ENCODE assay signal across 8 cellular contexts in the genomic region with DNA sequence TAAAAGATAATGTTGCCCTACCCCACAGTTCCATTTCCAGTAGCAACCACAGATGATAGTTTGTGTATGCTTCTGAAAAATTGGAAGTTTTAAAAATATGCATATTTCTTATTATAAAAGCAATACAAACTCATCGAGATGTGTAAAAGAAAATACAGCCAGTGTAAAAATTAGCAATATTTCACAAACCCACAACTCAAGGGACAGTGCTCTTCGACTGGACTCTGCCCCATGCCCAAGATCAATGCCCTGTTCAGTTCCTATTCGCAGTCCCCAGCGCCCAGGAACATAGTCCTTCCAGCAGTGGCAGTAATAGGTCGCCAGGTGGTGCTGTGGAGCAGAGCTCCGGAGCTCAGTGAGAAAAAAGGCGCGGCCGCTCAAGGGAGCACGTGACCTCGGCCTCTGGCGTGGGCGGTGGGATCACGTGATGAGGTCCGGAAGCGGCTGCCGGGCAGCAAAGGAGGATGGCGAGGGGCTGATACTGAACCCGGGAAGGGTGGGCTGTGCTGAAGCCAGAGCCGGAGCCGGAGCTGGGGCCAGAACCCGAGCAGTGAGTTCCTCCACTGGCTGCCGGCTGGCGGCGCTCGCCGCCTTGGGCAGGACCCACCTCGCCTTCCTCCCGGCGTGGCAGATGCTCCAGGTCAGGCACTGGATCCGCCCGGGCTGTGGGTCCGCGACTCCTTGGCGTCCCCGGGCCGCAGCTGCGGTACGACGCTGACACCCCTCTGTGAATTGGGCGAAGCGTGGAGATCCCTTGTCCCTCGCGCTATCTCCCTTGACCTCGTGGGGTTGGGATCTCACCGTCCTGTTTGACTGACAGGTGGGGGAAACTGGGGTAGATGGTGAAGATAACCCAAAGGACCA.
A peak's percentile ranks its signal among the peaks of the same experiment; 100 is the strongest.
DNase-seq lines count a peak whose midpoint lies in the region; ATAC-seq lines count a peak whose summit lies in the region.

A gene (plus strand): TSS at position 430 of the 864 bp plus-strand sequence. CDS start 11,190 bp downstream, outside the sequence.

- peak; percentile 75 for DNase-seq in DMS 273 treated with DMSO at 0.1 percent for 48 hours (lab: John Stamatoyannopoulos, UW)
- DNase-seq in NT2/D1 (ENCODE audit: low read depth, low spot score) = peak; percentile 86
- peak; percentile 99 for DNase-seq in activated CD8-positive, alpha-beta memory T cell treated with anti-CD3 and anti-CD28 coated beads, Interleukin-2, amount 50 U/mL, for 48 hours
- peak; percentile 89 for DNase-seq in epidermal melanocyte (ENCODE audit: insufficient read length, low spot score)
- DNase-seq in middle frontal gyrus (ENCODE audit: extremely low spot score, low spot score) = peak; percentile 93
- peak; percentile 92 to 98 for DNase-seq in stimulated activated CD8-positive, alpha-beta memory T cell treated with anti-CD3 and anti-CD28 coated beads, Interleukin-2, amount 100 ng/mL, for 48 hours (ENCODE audit: low read depth in 2 of 2)

- ATAC-seq in GM21423 (IDR thresholded peaks at IDR 0.05; ENCODE audit: unreplicated experiment) = peak; percentile 93

- H3K36me3 ChIP-seq in HUES6 (ENCODE audit: control insufficient read depth, insufficient read depth, low read length) (no peaks in the 10 kb centered on the region), NT2/D1 (ENCODE audit: insufficient read depth, insufficient read length, low read length) (no peaks in the 10 kb centered on the region)

- H3K9me3 ChIP-seq in HUES6 (ENCODE audit: control insufficient read depth, insufficient read depth, low read depth, low read length) (no peaks in the 10 kb centered on the region), NT2/D1 (ENCODE audit: insufficient read depth, low read length) (no peaks in the 10 kb centered on the region)

- H3K27me3 ChIP-seq in HUES6 (ENCODE audit: control insufficient read depth, insufficient read depth, low read length) = no peaks in the 10 kb centered on the region
- H3K27me3 ChIP-seq in NT2/D1 (ENCODE audit: insufficient read depth, insufficient read length) = no peaks in the 10 kb centered on the region

- H3K9ac ChIP-seq in HUES6 (ENCODE audit: low read length) (peak within 1 kb of the TSS; percentile 57), NT2/D1 (ENCODE audit: insufficient read length, low read depth) (peak within 1 kb of the TSS; percentile 83)

- H3K4me1 ChIP-seq in HUES6 (ENCODE audit: control insufficient read depth, insufficient read depth, low read length) (peaks cover 16% of the 10 kb centered on the region), NT2/D1 (ENCODE audit: insufficient read depth, insufficient read length) (peaks cover 2% of the 10 kb centered on the region)

- no peak within 1 kb of the TSS for H3K27ac ChIP-seq in HUES6 (ENCODE audit: low read depth, low read length)

- peak within 1 kb of the TSS; percentile 74 for H3K4me3 ChIP-seq in HUES6 (ENCODE audit: low read depth, low read length)
- H3K4me3 ChIP-seq in NT2/D1 (ENCODE audit: insufficient read length, low read depth) = peak within 1 kb of the TSS; percentile 88
